Comparison of ENCODE assay signal across 35 cellular contexts in the genomic region with DNA sequence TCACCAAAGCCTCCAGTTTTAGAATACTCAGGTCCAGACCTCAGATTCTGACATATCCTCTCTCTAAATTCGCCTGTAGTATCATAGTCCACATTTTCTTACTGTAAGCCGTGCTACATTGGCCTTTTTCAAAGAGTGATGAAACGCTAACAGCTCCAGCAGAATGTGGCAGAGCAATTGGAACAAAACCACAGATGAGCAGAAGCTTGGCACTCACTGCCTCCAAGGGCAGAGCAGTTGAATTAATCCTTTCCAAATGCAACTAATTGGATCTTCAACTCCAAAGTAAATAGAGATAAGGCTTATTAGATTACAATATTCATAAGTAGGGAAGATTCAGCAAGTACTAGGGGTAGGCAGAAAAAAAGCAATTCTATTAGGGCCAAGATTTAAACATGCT.
"Had no signal": no experiment of that assay in that cellular context is flagged by ENCODE, and none has a peak within 500 bp of the region (broad histone marks: within the 10 kb centered on the region; RNA-seq: fewer than 3 reads in every experiment).

No MANE protein-coding gene starts in this region.

- FAIRE-seq: TTC549 had no signal

- H3K27me3 ChIP-seq: body of pancreas, foreskin keratinocyte, neural progenitor cell, vagina had no signal

- H3K79me2 ChIP-seq: parathyroid adenoma had no signal

- H3K4me1 ChIP-seq: heart left ventricle, lower lobe of right lung, neural progenitor cell, parathyroid adenoma, psoas muscle, vagina had no signal

- H3K27ac ChIP-seq: body of pancreas, coronary artery, dorsolateral prefrontal cortex, foreskin keratinocyte, heart left ventricle, lower lobe of right lung, neural progenitor cell, parathyroid adenoma, psoas muscle, vagina, VCaP had no signal

- H3K9ac ChIP-seq: neural progenitor cell, parathyroid adenoma had no signal

- H3K9me3 ChIP-seq: body of pancreas, lower lobe of right lung, psoas muscle, vagina had no signal

- H3K4me3 ChIP-seq: body of pancreas, coronary artery, dorsolateral prefrontal cortex, heart left ventricle, lower lobe of right lung, neural progenitor cell, psoas muscle, smooth muscle cell, vagina had no signal

- H3K36me3 ChIP-seq: heart left ventricle, lower lobe of right lung, neural progenitor cell, vagina had no signal

- H2AFZ ChIP-seq: neural progenitor cell, parathyroid adenoma had no signal

- DNase-seq: activated CD4-positive, alpha-beta T cell treated with anti-CD3 and anti-CD28 coated beads for 48 hours; activated CD4-positive, alpha-beta T cell treated with anti-CD3 and anti-CD28 coated beads, Interleukin-2, amount 50 U/mL, for 48 hours; activated CD8-positive, alpha-beta memory T cell treated with anti-CD3 and anti-CD28 coated beads for 24 hours; activated effector memory CD4-positive, alpha-beta T cell treated with Interleukin-2 at 50 U/mL for 16 hours; activated naive CD4-positive, alpha-beta T cell treated with Interleukin-2 at 50 U/mL for 16 hours; anterior cingulate cortex; body of pancreas; cerebellar nuclear complex; dorsolateral prefrontal cortex; effector memory CD4-positive, alpha-beta T cell; erythroblast; foreskin keratinocyte; heart left ventricle; hypothalamus; immature natural killer cell; lower lobe of right lung; mesenchymal stem cell; natural killer cell; occipital lobe; psoas muscle; stimulated activated CD4-positive, alpha-beta T cell treated with anti-CD3 and anti-CD28 coated beads, Interleukin-1b, Interleukin-23, amount 100 ng/mL, for 48 hours; stimulated activated CD4-positive, alpha-beta T cell treated with anti-CD3 and anti-CD28 coated beads, Interleukin-4, amount 100 ng/mL, for 4 hours; stimulated activated CD8-positive, alpha-beta memory T cell treated with anti-CD3 and anti-CD28 coated beads, Interleukin-4, amount 100 ng/mL, for 48 hours; stimulated activated naive CD8-positive, alpha-beta T cell treated with anti-CD3 and anti-CD28 coated beads, Interleukin-15, amount 100 ng/mL, for 72 hours; substantia nigra; T-helper 9 cell had no signal

- H3K4me2 ChIP-seq: neural progenitor cell, smooth muscle cell had no signal

- ATAC-seq: body of pancreas; foreskin keratinocyte; heart left ventricle; left lobe of liver; lower lobe of right lung; natural killer cell; psoas muscle; stimulated activated memory B cell treated with anti-CD40 and anti-IgM and Interleukin-4, amounts not matched to agents 10 μg/mL and 1 μg/mL and 100 μg/mL, for 72 hours; stimulated activated naive CD8-positive, alpha-beta T cell treated with anti-CD3 and anti-CD28 coated beads, Interleukin-15, amount 100 ng/mL, for 72 hours had no signal
